16 cellular contexts compared by ENCODE assay signal in genomic region chr7:30423793-30424505, GRCh38.
"Had no signal": no experiment of that assay in that cellular context is flagged by ENCODE, and none has a peak within 500 bp of the region (broad histone marks: within the 10 kb centered on the region; RNA-seq: fewer than 3 reads in every experiment).

No MANE protein-coding gene starts in this region.

- DNase-seq: activated CD4-positive, alpha-beta T cell treated with anti-CD3 and anti-CD28 coated beads for 48 hours; activated naive CD4-positive, alpha-beta T cell treated with anti-CD3 and anti-CD28 coated beads, Interleukin-2, amount 50 U/mL, for 16 hours; activated T-cell treated with anti-CD3 and anti-CD28 coated beads for 4 hours; amygdala; body of pancreas; central memory CD4-positive, alpha-beta T cell; colonic mucosa; stimulated activated CD4-positive, alpha-beta T cell treated with anti-CD3 and anti-CD28 coated beads, Interleukin-2, amount 100 ng/mL, for 48 hours; stimulated activated naive CD4-positive, alpha-beta T cell; T-cell; transverse colon had no signal

- H3K27ac Mint-ChIP-seq: neural progenitor cell, T-cell had no signal

- H3K4me3 Mint-ChIP-seq: neural progenitor cell, T-cell had no signal

- H3K4me1 ChIP-seq: body of pancreas had no signal

- H3K4me1 Mint-ChIP-seq: T-cell had no signal

- H3K27me3 Mint-ChIP-seq: T-cell had no signal

- H3K27ac ChIP-seq: body of pancreas, colonic mucosa, esophagus muscularis mucosa, neural progenitor cell, parathyroid adenoma, transverse colon, VCaP had no signal

- H3K9me3 ChIP-seq: body of pancreas, colonic mucosa, esophagus muscularis mucosa, transverse colon had no signal

- H3K4me3 ChIP-seq: body of pancreas, colonic mucosa, esophagus muscularis mucosa, neural progenitor cell, transverse colon had no signal

- H3K36me3 ChIP-seq: neural progenitor cell, transverse colon had no signal

- H3K27me3 ChIP-seq: body of pancreas, colonic mucosa, esophagus muscularis mucosa, neural progenitor cell, transverse colon had no signal

- ATAC-seq: body of pancreas, left lobe of liver, T-cell had no signal
